In the genomic region with DNA sequence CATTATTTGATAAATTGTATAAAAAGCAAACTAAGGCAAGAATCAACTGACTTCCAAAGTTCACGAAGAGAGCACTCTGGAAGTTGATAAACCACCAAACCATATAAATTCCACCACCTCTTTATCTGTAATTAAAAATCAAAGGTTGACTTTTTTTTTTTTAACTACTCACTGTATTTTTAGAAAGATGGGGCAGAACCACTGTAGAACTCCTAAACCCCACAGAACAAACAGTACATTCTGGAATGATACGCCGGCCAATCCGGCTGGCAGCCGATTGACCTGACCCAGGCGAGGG, we compare ENCODE assay signal across 8 cellular contexts. TPM values are rescaled to one million over a fixed set of nuclear protein-coding genes. Genes with fewer than 3 reads are reported as not detected.
DNase-seq lines count a peak whose midpoint lies in the region; ATAC-seq, FAIRE-seq and TF ChIP-seq lines count a peak whose summit lies in the region.

No MANE protein-coding gene starts in this region.

- H3K4me3 ChIP-seq in SU-DHL-6 (ENCODE audit: insufficient read depth, low read length, poor library complexity, severe bottlenecking) = peak overlapping the region; percentile 57
- peak overlapping the region; percentile 90 for H3K4me3 ChIP-seq in fibroblast of pulmonary artery (replicated peaks; ENCODE audit: low read depth, low read length)
- peak overlapping the region; percentile 98 for H3K4me3 ChIP-seq in skeletal muscle cell (ENCODE audit: low read depth, low read length)

- H3K9ac ChIP-seq in SU-DHL-6 (ENCODE audit: low read length) = peak overlapping the region; percentile 93

- no peak for DNase-seq in GM12892 (ENCODE audit: insufficient read length)
- no peak for DNase-seq in fibroblast of pulmonary artery (ENCODE audit: low read depth)
- DNase-seq in skeletal muscle cell (ENCODE audit: low read depth) = no peak
- no peak for DNase-seq in GM03348 (ENCODE audit: low spot score)
- no peak for DNase-seq in NCI-H1048 (lab: John Stamatoyannopoulos, UW)
- DNase-seq in inferior parietal cortex (ENCODE audit: extremely low spot score) = no peak

- no peak for FAIRE-seq in GM12892 (lab: Jason Lieb, UNC)

- no peaks in the 10 kb centered on the region for H3K9me2 ChIP-seq in SU-DHL-6 (replicated peaks; ENCODE audit: insufficient read depth, low read length)

- peaks cover 8% of the 10 kb centered on the region; the same call in 1 of the 2 replicates for H3F3A ChIP-seq in SU-DHL-6 (ENCODE audit: insufficient read depth)

- peak overlapping the region; percentile 74 for H2AFZ ChIP-seq in SU-DHL-6 (ENCODE audit: low read depth, low read length, severe bottlenecking)

- no peaks in the 10 kb centered on the region for H3K27me3 ChIP-seq in SU-DHL-6 (ENCODE audit: low read length)

- 0 out of 2 replicates have a peak overlapping the region, but pooled peaks have one; percentile 9 for H3K27ac ChIP-seq in SU-DHL-6 (ENCODE audit: low read depth, low read length)

- TF ChIP-seq CTCF in SU-DHL-6 (IDR thresholded peaks at IDR 0.05; ENCODE audit: insufficient read depth, low read length, poor library complexity, severe bottlenecking) = no peak
- no peak for TF ChIP-seq CTCF in fibroblast of pulmonary artery (IDR thresholded peaks at IDR 0.05; ENCODE audit: low read length, missing control alignments)

- H3K79me2 ChIP-seq in SU-DHL-6 (ENCODE audit: insufficient read depth, low read length) = peaks cover 30% of the 10 kb centered on the region

- TF ChIP-seq POLR2A in GM12892 (IDR thresholded peaks at IDR 0.05; ENCODE audit: low read depth, low read length) = peak; percentile 76; the same call in 1 of the 2 replicates

- H3K4me2 ChIP-seq in SU-DHL-6 (ENCODE audit: low read depth, low read length, poor library complexity, severe bottlenecking) = peak overlapping the region; percentile 92

- no peaks in the 10 kb centered on the region; the same call in 1 of the 2 replicates for H4K20me1 ChIP-seq in SU-DHL-6 (ENCODE audit: low read depth, low read length)

- H3K36me3 ChIP-seq in SU-DHL-6 (ENCODE audit: low read length) = peaks cover 22% of the 10 kb centered on the region

- H3K9me3 ChIP-seq in SU-DHL-6 (ENCODE audit: insufficient read depth, low read length) = no peaks in the 10 kb centered on the region

- no peak for ATAC-seq in HG02759 (IDR thresholded peaks at IDR 0.05; ENCODE audit: unreplicated experiment)

RNA-seq across cellular contexts. Expression of gene CCNG1, which starts 0.4 kb away (rescaled TPM):
- polyA plus RNA-seq in GM12892 (2012; ENCODE audit: missing spikeins) = 227 TPM

RNA-seq across cellular contexts. Expression of gene NUDCD2, which starts 22.9 kb away (rescaled TPM):
- 17.3 TPM for polyA plus RNA-seq in GM12892 (2012; ENCODE audit: missing spikeins)

RNA-seq across cellular contexts. Expression of gene HMMR, which starts 23.5 kb away (rescaled TPM):
- 38.0 TPM for polyA plus RNA-seq in GM12892 (2012; ENCODE audit: missing spikeins)
